ENCODE assay signal across 12 cellular contexts in the genomic region with DNA sequence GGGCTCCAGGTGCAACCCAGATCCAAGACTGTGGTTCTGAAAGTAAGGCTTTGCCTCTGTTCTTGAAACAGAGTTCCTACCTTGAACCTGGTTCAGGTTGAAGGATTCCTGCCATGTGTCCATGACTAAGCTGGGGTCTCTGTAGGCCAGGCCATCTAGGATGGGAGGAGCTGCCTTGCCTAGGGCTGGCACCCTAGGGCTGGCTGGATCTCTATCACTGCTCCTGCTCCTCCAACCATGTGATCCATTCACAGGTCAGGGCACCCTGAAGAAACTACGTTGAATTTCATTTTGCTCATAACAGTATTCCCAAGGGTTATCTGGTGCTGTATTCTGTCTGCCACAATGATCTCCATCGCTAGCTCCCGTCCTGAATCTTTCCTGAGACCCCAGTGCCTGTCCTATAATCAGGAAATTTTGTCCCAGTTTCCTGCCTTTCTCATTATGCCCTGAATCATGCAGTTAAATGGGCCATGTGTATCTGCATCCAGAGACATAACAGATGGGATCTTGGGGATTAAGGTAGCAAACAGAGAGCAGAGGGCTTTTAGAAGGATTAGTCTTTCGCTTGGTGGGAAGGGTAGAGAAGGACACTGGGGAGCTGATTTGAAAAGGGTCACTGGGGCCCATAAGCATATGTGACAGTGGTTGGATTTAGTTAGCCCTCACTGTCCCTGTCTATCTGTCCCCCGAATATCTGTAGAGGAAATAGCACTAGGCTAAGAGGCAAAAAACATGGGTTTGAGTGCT.
DNase-seq lines count a peak whose midpoint lies in the region; ATAC-seq lines count a peak whose summit lies in the region.
"Had no signal": no experiment of that assay in that cellular context is flagged by ENCODE, and none has a peak within 500 bp of the region (broad histone marks: within the 10 kb centered on the region; RNA-seq: fewer than 3 reads in every experiment).

No MANE protein-coding gene starts in this region.

- peaks cover 43% of the 10 kb centered on the region for H3K4me1 Mint-ChIP-seq in activated naive CD8-positive, alpha-beta T cell treated with anti-CD3 and anti-CD28 coated beads, Interleukin-2, amount 50 U/mL, for 24 hours

- DNase-seq in NCI-H2171 treated with DMSO at 0.1 percent for 48 hours (lab: John Stamatoyannopoulos, UW) (peak; percentile 28), NCI-H2171 (lab: John Stamatoyannopoulos, UW) (no peak), NCI-H524 treated with DMSO at 0.1 percent for 48 hours (lab: John Stamatoyannopoulos, UW) (peak; percentile 82), retina (peak; percentile 36), NCI-H187 (lab: John Stamatoyannopoulos, UW) (no peak)
- DNase-seq in activated naive CD8-positive, alpha-beta T cell treated with anti-CD3 and anti-CD28 coated beads, Interleukin-2, amount 50 U/mL, for 24 hours = no peak
- no peak for DNase-seq in stimulated activated naive CD4-positive, alpha-beta T cell (lab: John Stamatoyannopoulos, UW)
- DNase-seq: 8988T, KBM-7, NCI-H1048, NCI-H510A had no signal

- peak overlapping the region; percentile 10 for H3K27ac Mint-ChIP-seq in activated naive CD8-positive, alpha-beta T cell treated with anti-CD3 and anti-CD28 coated beads, Interleukin-2, amount 50 U/mL, for 24 hours

- H3K9me3 Mint-ChIP-seq in activated naive CD8-positive, alpha-beta T cell treated with anti-CD3 and anti-CD28 coated beads, Interleukin-2, amount 50 U/mL, for 24 hours = no peaks in the 10 kb centered on the region

- no peak overlapping the region for H3K4me3 Mint-ChIP-seq in activated naive CD8-positive, alpha-beta T cell treated with anti-CD3 and anti-CD28 coated beads, Interleukin-2, amount 50 U/mL, for 24 hours

- no peak for ATAC-seq in activated naive CD8-positive, alpha-beta T cell treated with anti-CD3 and anti-CD28 coated beads, Interleukin-2, amount 50 U/mL, for 24 hours
- no peak for ATAC-seq in GM19463 (IDR thresholded peaks at IDR 0.05; ENCODE audit: unreplicated experiment)

- no peaks in the 10 kb centered on the region for H3K27me3 Mint-ChIP-seq in activated naive CD8-positive, alpha-beta T cell treated with anti-CD3 and anti-CD28 coated beads, Interleukin-2, amount 50 U/mL, for 24 hours

- H3K36me3 Mint-ChIP-seq in activated naive CD8-positive, alpha-beta T cell treated with anti-CD3 and anti-CD28 coated beads, Interleukin-2, amount 50 U/mL, for 24 hours (ENCODE audit: low read depth) = peaks cover 4% of the 10 kb centered on the region

Comparison
In these comparisons a context has a peak if more than half of its experiments do, and no peak if none do; other contexts are left out.
1. DNase-seq: peak in NCI-H2171 treated with DMSO at 0.1 percent for 48 hours (single experiment), NCI-H524 treated with DMSO at 0.1 percent for 48 hours (single experiment) and retina (single experiment); none in NCI-H2171 (single experiment), activated naive CD8-positive, alpha-beta T cell treated with anti-CD3 and anti-CD28 coated beads, Interleukin-2, amount 50 U/mL, for 24 hours (single experiment), stimulated activated naive CD4-positive, alpha-beta T cell (0 of 6) and NCI-H187 (0 of 2).